13 cellular contexts compared by ENCODE assay signal in genomic region chr5:42953061-42953460, GRCh38.
DNase-seq lines count a peak whose midpoint lies in the region; ATAC-seq and TF ChIP-seq lines count a peak whose summit lies in the region.
"Had no signal": no experiment of that assay in that cellular context is flagged by ENCODE, and none has a peak within 500 bp of the region (broad histone marks: within the 10 kb centered on the region; RNA-seq: fewer than 3 reads in every experiment).

No MANE protein-coding gene starts in this region.

- peaks cover 12% of the 10 kb centered on the region for H3K79me2 ChIP-seq in fibroblast of lung (ENCODE audit: control insufficient read depth, insufficient read depth, low read length)

- ATAC-seq in activated T-cell treated with anti-CD3 and anti-CD28 coated beads, Interleukin-2, amount 50 U/mL, for 72 hours (replicated peaks in 1 of 2), result no peak
- ATAC-seq in activated B cell treated with CpG ODN at 0.5 μM for 24 hours (ENCODE audit: low read depth), result no peak
- ATAC-seq in stimulated activated naive B cell treated with anti-CD40 and anti-IgM and Interleukin-4, amounts not matched to agents 10 μg/mL and 1 μg/mL and 100 μg/mL, for 72 hours (replicated peaks), result no peak
- no peak for ATAC-seq in GM18870 (IDR thresholded peaks at IDR 0.05; ENCODE audit: unreplicated experiment)
- ATAC-seq: lower lobe of right lung had no signal

- no peak overlapping the region for H2AFZ ChIP-seq in fibroblast of lung (ENCODE audit: low read length)

- no peak for DNase-seq in activated T-cell treated with anti-CD3 and anti-CD28 coated beads, Interleukin-2, amount 50 U/mL, for 72 hours
- DNase-seq in activated T-cell treated with anti-CD3 and anti-CD28 coated beads, Interleukin-2, amount 50 U/mL, for 1 hour, result no peak
- DNase-seq in activated B cell treated with CpG ODN at 0.5 μM for 24 hours, result peak; percentile 12
- peak; percentile 26 to 69 for DNase-seq in fibroblast of lung (ENCODE audit: low read depth in 2 of 2)
- DNase-seq in stimulated activated naive B cell treated with anti-CD40 and anti-IgM and Interleukin-4, amounts not matched to agents 10 μg/mL and 1 μg/mL and 100 μg/mL, for 72 hours, result no peak
- no peak for DNase-seq in ACHN
- no peak for DNase-seq in G401 (ENCODE audit: low spot score)
- DNase-seq: anterior cingulate cortex, DND-41, lower lobe of right lung had no signal

- H3K27me3 ChIP-seq in fibroblast of lung (ENCODE audit: control insufficient read depth, insufficient read depth, low read length), result no peaks in the 10 kb centered on the region

- H3K27ac ChIP-seq in fibroblast of lung (ENCODE audit: insufficient read depth, low read length), result no peak overlapping the region
- H3K27ac ChIP-seq: epithelial cell of prostate, HL-60 had no signal

- peaks cover 7 to 8% of the 10 kb centered on the region in 2 donors for H3K36me3 Mint-ChIP-seq in activated T-cell treated with anti-CD3 and anti-CD28 coated beads, Interleukin-2, amount 50 U/mL, for 72 hours (ENCODE audit: insufficient read depth in 2 of 2)
- H3K36me3 Mint-ChIP-seq in activated B cell treated with CpG ODN at 0.5 μM for 24 hours (ENCODE audit: low read depth), result peaks cover 11% of the 10 kb centered on the region
- H3K36me3 Mint-ChIP-seq in stimulated activated naive B cell treated with anti-CD40 and anti-IgM and Interleukin-4, amounts not matched to agents 10 μg/mL and 1 μg/mL and 100 μg/mL, for 72 hours, result no peaks in the 10 kb centered on the region

- H3K27me3 Mint-ChIP-seq in activated T-cell treated with anti-CD3 and anti-CD28 coated beads, Interleukin-2, amount 50 U/mL, for 72 hours (ENCODE audit: low read depth), result no peaks in the 10 kb centered on the region
- no peaks in the 10 kb centered on the region for H3K27me3 Mint-ChIP-seq in activated B cell treated with CpG ODN at 0.5 μM for 24 hours
- peaks cover 0 to 11% of the 10 kb centered on the region in 2 donors for H3K27me3 Mint-ChIP-seq in stimulated activated naive B cell treated with anti-CD40 and anti-IgM and Interleukin-4, amounts not matched to agents 10 μg/mL and 1 μg/mL and 100 μg/mL, for 72 hours

- no peaks in the 10 kb centered on the region for H3K9me3 ChIP-seq in fibroblast of lung (ENCODE audit: control insufficient read depth, insufficient read depth, low read depth, low read length)

- intact Hi-C loops in activated B cell treated with CpG ODN at 0.5 μM for 24 hours (cut with micrococcal nuclease), result no loop called here

- H3K9ac ChIP-seq in fibroblast of lung (ENCODE audit: insufficient read depth, low read length), result no peak overlapping the region

- H3K4me1 Mint-ChIP-seq in activated T-cell treated with anti-CD3 and anti-CD28 coated beads, Interleukin-2, amount 50 U/mL, for 72 hours (ENCODE audit: low read depth), result peaks cover 38% of the 10 kb centered on the region
- H3K4me1 Mint-ChIP-seq in activated B cell treated with CpG ODN at 0.5 μM for 24 hours, result peaks cover 33% of the 10 kb centered on the region
- H3K4me1 Mint-ChIP-seq in stimulated activated naive B cell treated with anti-CD40 and anti-IgM and Interleukin-4, amounts not matched to agents 10 μg/mL and 1 μg/mL and 100 μg/mL, for 72 hours, result peaks cover 10 to 34% of the 10 kb centered on the region in 2 donors

- H3K4me3 Mint-ChIP-seq in activated T-cell treated with anti-CD3 and anti-CD28 coated beads, Interleukin-2, amount 50 U/mL, for 72 hours, result peak overlapping the region; percentile 95 to 97
- peak overlapping the region; percentile 50 for H3K4me3 Mint-ChIP-seq in activated B cell treated with CpG ODN at 0.5 μM for 24 hours
- H3K4me3 Mint-ChIP-seq in stimulated activated naive B cell treated with anti-CD40 and anti-IgM and Interleukin-4, amounts not matched to agents 10 μg/mL and 1 μg/mL and 100 μg/mL, for 72 hours, result peak overlapping the region; percentile 94 to 95

- no peaks in the 10 kb centered on the region for H4K20me1 ChIP-seq in fibroblast of lung (ENCODE audit: control insufficient read depth, extremely low read depth, insufficient read depth, low read length)

- H3K27ac Mint-ChIP-seq in activated T-cell treated with anti-CD3 and anti-CD28 coated beads, Interleukin-2, amount 50 U/mL, for 72 hours, result no peak overlapping the region
- no peak overlapping the region for H3K27ac Mint-ChIP-seq in activated B cell treated with CpG ODN at 0.5 μM for 24 hours
- peak overlapping the region; percentile 51 for H3K27ac Mint-ChIP-seq in stimulated activated naive B cell treated with anti-CD40 and anti-IgM and Interleukin-4, amounts not matched to agents 10 μg/mL and 1 μg/mL and 100 μg/mL, for 72 hours

- H3K36me3 ChIP-seq in fibroblast of lung (ENCODE audit: control insufficient read depth, insufficient read depth, low read length), result no peaks in the 10 kb centered on the region
- H3K36me3 ChIP-seq: lower lobe of right lung had no signal

- TF ChIP-seq CTCF in activated B cell treated with CpG ODN at 0.5 μM for 24 hours (IDR thresholded peaks at IDR 0.05) (no peak), fibroblast of lung (conservative IDR thresholded peaks at IDR 0.05 in 1 of 2, IDR thresholded peaks at IDR 0.05 in 1 of 2; ENCODE audit: low read depth in 1 of 2, low read length in 2 of 2) (no peak)

- H3K4me2 ChIP-seq in fibroblast of lung (ENCODE audit: extremely low read depth, insufficient read depth, low read length), result no peak overlapping the region

- peak overlapping the region; percentile 0 to 84 (median 42) for H3K4me3 ChIP-seq in fibroblast of lung (replicated peaks in 1 of 4; ENCODE audit: control extremely low read depth in 1 of 4, insufficient read depth in 1 of 4, low read depth in 3 of 4, low read length in 4 of 4)

- in situ Hi-C loops in ACHN (cut with HindIII; ENCODE audit: low pct_ligation_motif_present, low pct_unique_long_range_greater_than_20kb, low sequenced_read_pairs) (no loop called here), G401 (cut with HindIII; ENCODE audit: low sequenced_read_pairs) (no loop called here)

- CTCF ChIA-PET in activated B cell treated with CpG ODN at 0.5 μM for 24 hours (lab: Charles Lee), result interaction anchor here (1.0 to 5.3 kb wide), 2 partner anchors 44 to 89 kb away, joined by 4 to 38 read pairs; no protein-coding TSS in a partner anchor

- peaks cover 0 to 1% of the 10 kb centered on the region in 2 donors for H3K9me3 Mint-ChIP-seq in activated T-cell treated with anti-CD3 and anti-CD28 coated beads, Interleukin-2, amount 50 U/mL, for 72 hours
- H3K9me3 Mint-ChIP-seq in activated B cell treated with CpG ODN at 0.5 μM for 24 hours, result no peaks in the 10 kb centered on the region
- H3K9me3 Mint-ChIP-seq in stimulated activated naive B cell treated with anti-CD40 and anti-IgM and Interleukin-4, amounts not matched to agents 10 μg/mL and 1 μg/mL and 100 μg/mL, for 72 hours, result no peaks in the 10 kb centered on the region

- peaks cover 9% of the 10 kb centered on the region for H3K4me1 ChIP-seq in fibroblast of lung (ENCODE audit: control insufficient read depth, extremely low read depth, insufficient read depth, low read length)

- POLR2A ChIA-PET in activated B cell treated with CpG ODN at 0.5 μM for 24 hours (lab: Charles Lee), result interaction anchor here (1.5 to 9.5 kb wide), 4 partner anchors 39 to 87 kb away, joined by 8 to 248 read pairs (median 112); partner anchors contain the start of gene ANXA2R

Comparison
In these comparisons a context has a peak if more than half of its experiments do, and no peak if none do; other contexts are left out.
1. DNase-seq: peak in activated B cell treated with CpG ODN at 0.5 μM for 24 hours (single experiment) and fibroblast of lung (2 of 2); none in activated T-cell treated with anti-CD3 and anti-CD28 coated beads, Interleukin-2, amount 50 U/mL, for 72 hours (0 of 2), activated T-cell treated with anti-CD3 and anti-CD28 coated beads, Interleukin-2, amount 50 U/mL, for 1 hour (single experiment), stimulated activated naive B cell treated with anti-CD40 and anti-IgM and Interleukin-4, amounts not matched to agents 10 μg/mL and 1 μg/mL and 100 μg/mL, for 72 hours (single experiment), ACHN (single experiment) and G401 (single experiment).
2. Peak in every context shown above with its lines, with median percentiles within 50 percentile points of each other: H3K4me3 Mint-ChIP-seq.